19 cellular contexts compared by ENCODE assay signal in the genomic region with DNA sequence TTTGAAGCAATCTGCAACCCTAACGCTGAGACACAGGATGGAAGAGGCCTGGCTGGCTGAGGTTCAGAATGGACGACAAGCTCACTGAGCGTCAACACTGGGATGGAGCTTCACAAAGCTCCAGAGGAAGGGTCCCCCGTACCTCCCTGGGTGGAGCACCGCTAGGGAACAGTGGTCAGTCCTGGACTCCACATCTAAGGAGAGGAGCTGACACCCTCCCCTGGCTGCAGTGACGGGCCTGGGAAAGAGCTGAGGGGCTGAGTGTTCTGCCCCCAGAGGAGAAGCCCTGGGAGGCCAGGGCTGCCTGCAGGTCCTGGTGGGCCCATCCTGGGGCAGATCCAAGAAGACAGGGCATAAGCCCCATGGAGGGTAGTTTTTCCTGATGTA.
DNase-seq lines count a peak whose midpoint lies in the region; ATAC-seq and TF ChIP-seq lines count a peak whose summit lies in the region.
"Had no signal": no experiment of that assay in that cellular context is flagged by ENCODE, and none has a peak within 500 bp of the region (broad histone marks: within the 10 kb centered on the region; RNA-seq: fewer than 3 reads in every experiment).

No MANE protein-coding gene starts in this region.

- H3K9me3 Mint-ChIP-seq in natural killer cell, result no peaks in the 10 kb centered on the region
- no peaks in the 10 kb centered on the region for H3K9me3 Mint-ChIP-seq in natural killer cell treated with Interleukin-12 subunit alpha and Interleukin-12 subunit beta and Interleukin-15 and Interleukin-18, amount 100 ng/mL, for 72 hours
- no peaks in the 10 kb centered on the region for H3K9me3 Mint-ChIP-seq in activated T-helper 17 cell treated with anti-CD3 and anti-CD28 coated beads, Interleukin-2, amount 50 U/mL, for 72 hours
- H3K9me3 Mint-ChIP-seq: CD4-positive, alpha-beta memory T cell had no signal

- H4K20me1 ChIP-seq in osteoblast (ENCODE audit: insufficient read depth, low read length), result peaks cover 53% of the 10 kb centered on the region

- no peak overlapping the region for H3K27ac ChIP-seq in colonic mucosa
- H3K27ac ChIP-seq in osteoblast (ENCODE audit: low read depth, low read length), result no peak overlapping the region
- H3K27ac ChIP-seq: KMS-11 had no signal

- H3K36me3 ChIP-seq in colonic mucosa (no peaks in the 10 kb centered on the region), osteoblast (ENCODE audit: insufficient read depth, low read length) (peaks cover 10% of the 10 kb centered on the region)

- intact Hi-C loops in natural killer cell (cut with micrococcal nuclease) (no loop called here), colonic mucosa (cut with DNase I) (no loop called here)

- H3K4me2 ChIP-seq in osteoblast (ENCODE audit: insufficient read depth, low read length), result no peak overlapping the region
- H3K4me2 ChIP-seq: KMS-11 had no signal

- peaks cover 88% of the 10 kb centered on the region for H3K79me2 ChIP-seq in osteoblast (ENCODE audit: insufficient read depth, low read length)

- H3K4me3 Mint-ChIP-seq in natural killer cell, result no peak overlapping the region
- H3K4me3 Mint-ChIP-seq in natural killer cell treated with Interleukin-12 subunit alpha and Interleukin-12 subunit beta and Interleukin-15 and Interleukin-18, amount 100 ng/mL, for 72 hours, result no peak overlapping the region
- no peak overlapping the region for H3K4me3 Mint-ChIP-seq in activated T-helper 17 cell treated with anti-CD3 and anti-CD28 coated beads, Interleukin-2, amount 50 U/mL, for 72 hours
- H3K4me3 Mint-ChIP-seq: CD4-positive, alpha-beta memory T cell had no signal

- no peak overlapping the region for H3K27ac Mint-ChIP-seq in natural killer cell
- H3K27ac Mint-ChIP-seq in natural killer cell treated with Interleukin-12 subunit alpha and Interleukin-12 subunit beta and Interleukin-15 and Interleukin-18, amount 100 ng/mL, for 72 hours, result no peak overlapping the region
- no peak overlapping the region for H3K27ac Mint-ChIP-seq in activated T-helper 17 cell treated with anti-CD3 and anti-CD28 coated beads, Interleukin-2, amount 50 U/mL, for 72 hours
- H3K27ac Mint-ChIP-seq: CD4-positive, alpha-beta memory T cell had no signal

- H3K27me3 Mint-ChIP-seq in natural killer cell (ENCODE audit: low read depth in 2 of 2), result no peaks in the 10 kb centered on the region
- no peaks in the 10 kb centered on the region for H3K27me3 Mint-ChIP-seq in natural killer cell treated with Interleukin-12 subunit alpha and Interleukin-12 subunit beta and Interleukin-15 and Interleukin-18, amount 100 ng/mL, for 72 hours
- peaks cover 3% of the 10 kb centered on the region for H3K27me3 Mint-ChIP-seq in activated T-helper 17 cell treated with anti-CD3 and anti-CD28 coated beads, Interleukin-2, amount 50 U/mL, for 72 hours

- H3K4me3 ChIP-seq in colonic mucosa (no peak overlapping the region), osteoblast (ENCODE audit: insufficient read depth, low read length) (no peak overlapping the region)

- H3K36me3 Mint-ChIP-seq in natural killer cell, result no peaks in the 10 kb centered on the region
- H3K36me3 Mint-ChIP-seq in natural killer cell treated with Interleukin-12 subunit alpha and Interleukin-12 subunit beta and Interleukin-15 and Interleukin-18, amount 100 ng/mL, for 72 hours, result no peaks in the 10 kb centered on the region
- no peaks in the 10 kb centered on the region for H3K36me3 Mint-ChIP-seq in activated T-helper 17 cell treated with anti-CD3 and anti-CD28 coated beads, Interleukin-2, amount 50 U/mL, for 72 hours (ENCODE audit: low read depth)
- H3K36me3 Mint-ChIP-seq: CD4-positive, alpha-beta memory T cell had no signal

- no peak overlapping the region for H3K9ac ChIP-seq in colonic mucosa (ENCODE audit: low read depth in 2 of 2, low read length in 2 of 2)
- H3K9ac ChIP-seq: KMS-11 had no signal

- H3K9me3 ChIP-seq in colonic mucosa (no peaks in the 10 kb centered on the region), osteoblast (ENCODE audit: low read depth, low read length) (no peaks in the 10 kb centered on the region)
- H3K9me3 ChIP-seq: Caco-2 had no signal

- DNase-seq in natural killer cell (peak; percentile 7), colonic mucosa (peak; percentile 7), osteoblast (ENCODE audit: insufficient read length, low spot score, missing footprints) (peak; percentile 76), omental fat pad (ENCODE audit: low spot score) (no peak), NOMO-1 treated with DMSO at 0.1 percent for 48 hours (lab: John Stamatoyannopoulos, UW; ENCODE audit: unreplicated experiment) (no peak)
- DNase-seq in natural killer cell treated with Interleukin-12 subunit alpha and Interleukin-12 subunit beta and Interleukin-15 and Interleukin-18, amount 100 ng/mL, for 72 hours (ENCODE audit: low spot score), result no peak
- DNase-seq: CD4-positive, alpha-beta memory T cell; DND-41; HCEC 1CT; IMR-90; NCI-H1105 treated with DMSO at 0.1 percent for 48 hours; NCI-H2029 treated with DMSO at 0.1 percent for 48 hours; NCI-H226; NCI-H510A treated with DMSO at 0.1 percent for 48 hours; NCI-H748 treated with DMSO at 0.1 percent for 48 hours; SIG-M5 had no signal

- H2AFZ ChIP-seq in osteoblast (ENCODE audit: low read length), result no peak overlapping the region

- H3K4me1 ChIP-seq in colonic mucosa, result no peaks in the 10 kb centered on the region
- no peaks in the 10 kb centered on the region for H3K4me1 ChIP-seq in osteoblast (ENCODE audit: insufficient read depth, low read length)

- TF ChIP-seq CTCF in natural killer cell (IDR thresholded peaks at IDR 0.05) (no peak), colonic mucosa (IDR thresholded peaks at IDR 0.05) (no peak), osteoblast (IDR thresholded peaks at IDR 0.05; ENCODE audit: extremely low read depth, low read depth, low read length) (no peak), omental fat pad (IDR thresholded peaks at IDR 0.05) (no peak)

- H3K27me3 ChIP-seq in colonic mucosa (no peaks in the 10 kb centered on the region), osteoblast (ENCODE audit: insufficient read depth, low read length) (no peaks in the 10 kb centered on the region)

- no peaks in the 10 kb centered on the region for H3K4me1 Mint-ChIP-seq in natural killer cell
- H3K4me1 Mint-ChIP-seq in natural killer cell treated with Interleukin-12 subunit alpha and Interleukin-12 subunit beta and Interleukin-15 and Interleukin-18, amount 100 ng/mL, for 72 hours (ENCODE audit: low read depth in 2 of 2), result no peaks in the 10 kb centered on the region
- no peaks in the 10 kb centered on the region for H3K4me1 Mint-ChIP-seq in activated T-helper 17 cell treated with anti-CD3 and anti-CD28 coated beads, Interleukin-2, amount 50 U/mL, for 72 hours
- H3K4me1 Mint-ChIP-seq: CD4-positive, alpha-beta memory T cell had no signal

- no peak for ATAC-seq in natural killer cell
- no peak for ATAC-seq in natural killer cell treated with Interleukin-12 subunit alpha and Interleukin-12 subunit beta and Interleukin-15 and Interleukin-18, amount 100 ng/mL, for 72 hours
- no peak for ATAC-seq in activated T-helper 17 cell treated with anti-CD3 and anti-CD28 coated beads, Interleukin-2, amount 50 U/mL, for 72 hours (replicated peaks)
- ATAC-seq in omental fat pad (ENCODE audit: low FRiP score), result no peak

Comparison
In these comparisons a context has a peak if more than half of its experiments do, and no peak if none do; other contexts are left out.
1. DNase-seq: peak in natural killer cell (single experiment), colonic mucosa (single experiment) and osteoblast (single experiment); none in natural killer cell treated with Interleukin-12 subunit alpha and Interleukin-12 subunit beta and Interleukin-15 and Interleukin-18, amount 100 ng/mL, for 72 hours (single experiment), omental fat pad (single experiment) and NOMO-1 treated with DMSO at 0.1 percent for 48 hours (single experiment).